ENCODE assay signal across 21 cellular contexts in genomic region chr15:22867886-22868285, GRCh38.
"Had no signal": no experiment of that assay in that cellular context is flagged by ENCODE, and none has a peak within 500 bp of the region (broad histone marks: within the 10 kb centered on the region; RNA-seq: fewer than 3 reads in every experiment).

No MANE protein-coding gene starts in this region.

- H3K27me3 ChIP-seq: SJSA1 had no signal

- H3K9ac ChIP-seq: KMS-11 had no signal

- H3K4me3 ChIP-seq: SJSA1, SK-N-MC had no signal

- FAIRE-seq: RCC 7860 had no signal

- H3K9me3 ChIP-seq: SJSA1 had no signal

- H3K4me2 ChIP-seq: KMS-11 had no signal

- H3K27ac ChIP-seq: KMS-11, SK-N-MC had no signal

- DNase-seq: IMR-90, Kasumi-1, MM.1S, NCI-H1092 treated with DMSO at 0.1 percent for 48 hours, NCI-H1436, NCI-H187, NCI-H2029, NCI-H2081 treated with DMSO at 0.1 percent for 48 hours, NCI-H2171, NCI-H226, NCI-H510A, NCI-H524 treated with DMSO at 0.1 percent for 48 hours, NCI-H69, NCI-H774, Right ventricle myocardium superior, RPMI8226, SIG-M5 had no signal
